11 cellular contexts compared by ENCODE assay signal in genomic region chr6:21808045-21808470, GRCh38.
DNase-seq lines count a peak whose midpoint lies in the region; ATAC-seq, FAIRE-seq and TF ChIP-seq lines count a peak whose summit lies in the region.
"Had no signal": no experiment of that assay in that cellular context is flagged by ENCODE, and none has a peak within 500 bp of the region (broad histone marks: within the 10 kb centered on the region; RNA-seq: fewer than 3 reads in every experiment).

No MANE protein-coding gene starts in this region.

- TF ChIP-seq EP300 in HepG2 (IDR thresholded peaks at IDR 0.05; ENCODE audit: low read depth in 2 of 2, low read length in 2 of 2) (no peak), HepG2 (CRISPR knock-in tag; IDR thresholded peaks at IDR 0.05; ENCODE audit: borderline replicate concordance) (no peak)

- in situ Hi-C loops in HepG2 (cut with HindIII; ENCODE audit: extremely low pct_ligation_motif_present, low pct_unique_long_range_greater_than_20kb), result no loop called here

- no peak for TF ChIP-seq CTCF in HepG2 (CRISPR knock-in tag; IDR thresholded peaks at IDR 0.05)
- no peak for TF ChIP-seq CTCF in right lobe of liver (IDR thresholded peaks at IDR 0.05)
- no peak for TF ChIP-seq CTCF in colonic mucosa (IDR thresholded peaks at IDR 0.05)
- no peak for TF ChIP-seq CTCF in lower lobe of right lung (IDR thresholded peaks at IDR 0.05)

- FAIRE-seq in HepG2 (lab: Jason Lieb, UNC), result no peak

- H3K4me3 ChIP-seq in HepG2 (replicated peaks in 1 of 3; ENCODE audit: insufficient read depth in 1 of 3, low read depth in 2 of 3, low read length in 3 of 3), result no peak overlapping the region
- H3K4me3 ChIP-seq in right lobe of liver, result no peak overlapping the region
- no peak overlapping the region for H3K4me3 ChIP-seq in colonic mucosa
- no peak overlapping the region for H3K4me3 ChIP-seq in lower lobe of right lung
- no peak overlapping the region for H3K4me3 ChIP-seq in aorta (ENCODE audit: low read length in 2 of 2)

- no peak for TF ChIP-seq RAD21 in HepG2 (CRISPR knock-in tag; IDR thresholded peaks at IDR 0.05)

- WGBS in HepG2 (ENCODE audit: low lambda C conversion rate), result 26% methylated on average over 5 of the region's 7 CpGs
- WGBS in right lobe of liver (ENCODE audit: insufficient coverage, low coverage, low lambda C conversion rate, missing lambda C conversion rate), result 63% methylated on average over 3 of the region's 7 CpGs
- WGBS in aorta, 2 donors, result 34 to 40% methylated on average over 7 of the region's 7 CpGs

- DNase-seq in HepG2 (ENCODE audit: low spot score) (no peak), right lobe of liver (no peak), colonic mucosa (peak; percentile 18), lower lobe of right lung (no peak), aorta (no peak), middle frontal gyrus (ENCODE audit: extremely low spot score, low spot score) (no peak), cerebellum (ENCODE audit: low spot score) (no peak), head of caudate nucleus (no peak)
- DNase-seq: activated naive CD4-positive, alpha-beta T cell treated with anti-CD3 and anti-CD28 coated beads, Interleukin-2, amount 10 ng/mL, durations not matched to agents 7 days and 5 days; NCI-H1694; stimulated activated CD4-positive, alpha-beta T cell treated with anti-CD3 and anti-CD28 coated beads, Interleukin-2, amount 100 ng/mL, for 24 hours had no signal

- no peak overlapping the region for H2AFZ ChIP-seq in HepG2 (ENCODE audit: low read length)

- H3K9me3 ChIP-seq in HepG2 (ENCODE audit: low read length) (no peaks in the 10 kb centered on the region), right lobe of liver (no peaks in the 10 kb centered on the region), colonic mucosa (no peaks in the 10 kb centered on the region), lower lobe of right lung (no peaks in the 10 kb centered on the region), aorta (ENCODE audit: control insufficient read depth, low read length) (no peaks in the 10 kb centered on the region)

- intact Hi-C loops in HepG2 (cut with micrococcal nuclease; ENCODE audit: unreplicated experiment) (no loop called here), right lobe of liver (cut with DNase I) (no loop called here), colonic mucosa (cut with DNase I) (no loop called here), lower lobe of right lung (cut with DNase I) (no loop called here), aorta (cut with DNase I) (no loop called here), head of caudate nucleus (cut with DNase I) (no loop called here)

- POLR2A ChIA-PET in HepG2 (lab: Yijun Ruan, JAX), result no interaction called here

- no peaks in the 10 kb centered on the region for H4K20me1 ChIP-seq in HepG2 (ENCODE audit: insufficient read depth, low read length)

- no TSS peak for BruUV-seq in HepG2 (replicated peaks; lab: Mats Ljungman, UMichigan)

- H3K27ac ChIP-seq in HepG2 (ENCODE audit: extremely low read length, insufficient read depth, low read length) (no peak overlapping the region), right lobe of liver (no peak overlapping the region), colonic mucosa (no peak overlapping the region), lower lobe of right lung (peak overlapping the region; percentile 56), aorta (ENCODE audit: low read depth in 1 of 2, low read length in 2 of 2) (no peak overlapping the region)

- H3K36me3 ChIP-seq in HepG2 (replicated peaks in 1 of 2; ENCODE audit: control insufficient read depth in 1 of 2, insufficient read depth in 2 of 2, low read length in 2 of 2) (no peaks in the 10 kb centered on the region), right lobe of liver (no peaks in the 10 kb centered on the region), colonic mucosa (no peaks in the 10 kb centered on the region), lower lobe of right lung (no peaks in the 10 kb centered on the region), aorta (ENCODE audit: control insufficient read depth in 1 of 2, insufficient read depth in 2 of 2, low read length in 1 of 2) (no peaks in the 10 kb centered on the region)

- peak; percentile 23; the same call in 2 of the 3 replicates for ATAC-seq in HepG2
- no peak for ATAC-seq in right lobe of liver
- peak in 1 of 2 donors; percentile 29 for ATAC-seq in lower lobe of right lung
- ATAC-seq in aorta (ENCODE audit: low FRiP score), result peak; percentile 38

- TF ChIP-seq POLR2A in HepG2 (IDR thresholded peaks at IDR 0.05; ENCODE audit: insufficient read depth in 1 of 2, low read depth in 2 of 2, low read length in 2 of 2) (no peak), right lobe of liver (IDR thresholded peaks at IDR 0.05) (no peak)

- H3K9ac ChIP-seq in HepG2 (ENCODE audit: insufficient read depth, low read depth, low read length) (no peak overlapping the region), colonic mucosa (ENCODE audit: low read depth in 2 of 2, low read length in 2 of 2) (no peak overlapping the region)

- CTCF ChIA-PET in HepG2 (lab: Yijun Ruan, JAX; ENCODE audit: low intra/inter-chr PET ratio, low total read pairs), result no interaction called here

- H3K4me1 ChIP-seq in HepG2 (ENCODE audit: insufficient read depth, low read length) (no peaks in the 10 kb centered on the region), right lobe of liver (no peaks in the 10 kb centered on the region), colonic mucosa (peaks cover 7% of the 10 kb centered on the region), lower lobe of right lung (peaks cover 13% of the 10 kb centered on the region), aorta (ENCODE audit: control insufficient read depth in 1 of 2, insufficient read depth in 2 of 2, low read length in 2 of 2) (peaks cover 0 to 1% of the 10 kb centered on the region in 2 donors)

- peaks cover 0 to 5% of the 10 kb centered on the region in 2 experiments; a peak in 1 of 5 replicates for H3K27me3 ChIP-seq in HepG2 (ENCODE audit: control insufficient read depth in 1 of 2, insufficient read depth in 2 of 2, low read length in 2 of 2)
- no peaks in the 10 kb centered on the region for H3K27me3 ChIP-seq in right lobe of liver
- no peaks in the 10 kb centered on the region for H3K27me3 ChIP-seq in colonic mucosa
- H3K27me3 ChIP-seq in lower lobe of right lung (ENCODE audit: low read depth), result no peaks in the 10 kb centered on the region
- H3K27me3 ChIP-seq in aorta (ENCODE audit: control insufficient read depth in 1 of 2, insufficient read depth in 2 of 2, low read length in 1 of 2), result no peaks in the 10 kb centered on the region

- no peaks in the 10 kb centered on the region for H3K79me2 ChIP-seq in HepG2 (ENCODE audit: insufficient read depth, low read length)

- H3K4me2 ChIP-seq in HepG2 (ENCODE audit: low read depth, low read length), result no peak overlapping the region

TF ChIP-seq in HepG2, 621 proteins besides CTCF, POLR2A, EP300 and RAD21:
- TF ChIP-seq NFIB (CRISPR knock-in tag; IDR thresholded peaks at IDR 0.05; ENCODE audit: borderline replicate concordance) (no peak), NR2C2 (CRISPR knock-in tag; IDR thresholded peaks at IDR 0.05; ENCODE audit: borderline replicate concordance) (no peak), ZNF782 (CRISPR knock-in tag; IDR thresholded peaks at IDR 0.05; ENCODE audit: borderline replicate concordance) (no peak), RFX5 (IDR thresholded peaks at IDR 0.05; ENCODE audit: low read depth, low read length) (no peak), ZBTB42 (CRISPR knock-in tag; IDR thresholded peaks at IDR 0.05) (no peak), ZNF556 (CRISPR knock-in tag; IDR thresholded peaks at IDR 0.05; ENCODE audit: borderline replicate concordance) (no peak), GATAD1 (CRISPR knock-in tag; IDR thresholded peaks at IDR 0.05) (no peak), NCOA2 (CRISPR knock-in tag; IDR thresholded peaks at IDR 0.05) (no peak), PAWR (CRISPR knock-in tag; IDR thresholded peaks at IDR 0.05; ENCODE audit: borderline replicate concordance) (no peak), SIN3A (IDR thresholded peaks at IDR 0.05; ENCODE audit: borderline replicate concordance, low read depth, low read length) (no peak)

Comparison
In these comparisons a context has a peak if more than half of its experiments do, and no peak if none do; other contexts are left out.
1. ATAC-seq: peak in HepG2 (single experiment) and aorta (single experiment); none in right lobe of liver (0 of 4).